In the genomic region with DNA sequence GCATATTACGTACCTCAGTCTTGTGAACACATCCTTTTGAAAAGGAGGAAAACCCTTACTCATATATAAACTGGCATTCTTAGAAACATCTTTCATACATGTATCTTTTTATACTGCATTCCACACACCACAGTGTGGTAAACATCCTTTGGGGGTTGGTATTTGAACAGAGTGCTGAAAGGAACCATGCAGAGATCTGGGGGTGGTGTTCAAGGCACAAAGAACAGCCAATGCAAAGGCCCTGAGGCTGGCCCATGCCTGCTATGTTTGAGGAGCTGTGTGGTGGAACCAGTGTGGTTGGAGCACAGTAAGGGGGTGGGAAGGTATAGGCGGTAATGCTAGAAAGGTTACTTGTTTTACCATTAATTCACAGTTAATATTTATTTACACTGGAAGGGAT, we compare ENCODE assay signal across 12 cellular contexts. TPM values are rescaled to one million over a fixed set of nuclear protein-coding genes. Genes with fewer than 3 reads are reported as not detected.
DNase-seq lines count a peak whose midpoint lies in the region; ATAC-seq and TF ChIP-seq lines count a peak whose summit lies in the region.
"Had no signal": no experiment of that assay in that cellular context is flagged by ENCODE, and none has a peak within 500 bp of the region (broad histone marks: within the 10 kb centered on the region; RNA-seq: fewer than 3 reads in every experiment).

No MANE protein-coding gene starts in this region.

- no peak for ATAC-seq in central memory CD8-positive, alpha-beta T cell (replicated peaks; ENCODE audit: extremely low read depth, poor library complexity, severe bottlenecking)
- no peak for ATAC-seq in GM18520 (IDR thresholded peaks at IDR 0.05; ENCODE audit: unreplicated experiment)

- no peak overlapping the region for H3K9ac ChIP-seq in OCI-LY1 (ENCODE audit: low read length)

- H4K20me1 ChIP-seq in OCI-LY1 (ENCODE audit: insufficient read depth, low read length), result no peaks in the 10 kb centered on the region

- H3K4me1 ChIP-seq in OCI-LY1 (ENCODE audit: insufficient read depth, low read length, severe bottlenecking), result peaks cover 23% of the 10 kb centered on the region

- H3K4me2 ChIP-seq in OCI-LY1 (ENCODE audit: low read length), result peak overlapping the region; percentile 82; the same call in 1 of the 2 replicates

- intact Hi-C loops in activated CD4-positive, alpha-beta T cell treated with anti-CD3 and anti-CD28 coated beads, Interleukin-2, amount 10 ng/mL, durations not matched to agents 24 days and 14 days (cut with micrococcal nuclease), result no loop called here

- no peak overlapping the region for H3K27ac ChIP-seq in OCI-LY1 (ENCODE audit: low read depth, low read length, poor library complexity, severe bottlenecking)
- H3K27ac ChIP-seq: WERI-Rb-1 had no signal

- TF ChIP-seq CTCF in OCI-LY1 (IDR thresholded peaks at IDR 0.05; ENCODE audit: low read length) (no peak), osteocyte (IDR thresholded peaks at IDR 0.05) (no peak)

- no peak overlapping the region for H3K4me3 ChIP-seq in OCI-LY1 (ENCODE audit: low read depth, low read length, poor library complexity, severe bottlenecking)

- no peaks in the 10 kb centered on the region for H3K9me3 ChIP-seq in OCI-LY1 (ENCODE audit: low read length)

- no peak overlapping the region for H2AFZ ChIP-seq in OCI-LY1 (ENCODE audit: low read length)

- H3K36me3 Mint-ChIP-seq in activated CD4-positive, alpha-beta T cell treated with anti-CD3 and anti-CD28 coated beads, Interleukin-2, amount 10 ng/mL, durations not matched to agents 24 days and 14 days (ENCODE audit: low read depth), result peaks cover 55% of the 10 kb centered on the region
- H3K36me3 Mint-ChIP-seq in central memory CD8-positive, alpha-beta T cell (ENCODE audit: insufficient read depth), result peaks cover 18% of the 10 kb centered on the region
- peaks cover 3% of the 10 kb centered on the region for H3K36me3 Mint-ChIP-seq in osteocyte (ENCODE audit: unreplicated experiment)

- peak overlapping the region; percentile 93 for H3K4me3 Mint-ChIP-seq in activated CD4-positive, alpha-beta T cell treated with anti-CD3 and anti-CD28 coated beads, Interleukin-2, amount 10 ng/mL, durations not matched to agents 24 days and 14 days
- H3K4me3 Mint-ChIP-seq in central memory CD8-positive, alpha-beta T cell, result peak overlapping the region; percentile 88
- peak overlapping the region; percentile 78 for H3K4me3 Mint-ChIP-seq in osteocyte (ENCODE audit: unreplicated experiment)

- H3K27ac Mint-ChIP-seq in activated CD4-positive, alpha-beta T cell treated with anti-CD3 and anti-CD28 coated beads, Interleukin-2, amount 10 ng/mL, durations not matched to agents 24 days and 14 days, result peak overlapping the region; percentile 89
- no peak overlapping the region for H3K27ac Mint-ChIP-seq in central memory CD8-positive, alpha-beta T cell (ENCODE audit: low read depth)
- no peak overlapping the region for H3K27ac Mint-ChIP-seq in osteocyte (ENCODE audit: unreplicated experiment)

- H3K9me2 ChIP-seq in OCI-LY1 (ENCODE audit: low read depth, low read length), result no peaks in the 10 kb centered on the region

- H3K4me1 Mint-ChIP-seq in activated CD4-positive, alpha-beta T cell treated with anti-CD3 and anti-CD28 coated beads, Interleukin-2, amount 10 ng/mL, durations not matched to agents 24 days and 14 days, result peaks cover 60% of the 10 kb centered on the region
- H3K4me1 Mint-ChIP-seq in central memory CD8-positive, alpha-beta T cell, result peaks cover 45% of the 10 kb centered on the region
- peaks cover 22% of the 10 kb centered on the region for H3K4me1 Mint-ChIP-seq in osteocyte (ENCODE audit: unreplicated experiment)

- H3F3A ChIP-seq in OCI-LY1 (ENCODE audit: insufficient read depth, low read length), result no peaks in the 10 kb centered on the region

- H3K27me3 ChIP-seq in OCI-LY1 (ENCODE audit: insufficient read depth, low read length), result no peaks in the 10 kb centered on the region

- peak; percentile 68 for DNase-seq in activated CD4-positive, alpha-beta T cell treated with anti-CD3 and anti-CD28 coated beads, Interleukin-2, amount 10 ng/mL, durations not matched to agents 24 days and 14 days
- no peak for DNase-seq in activated CD4-positive, alpha-beta T cell treated with anti-CD3 and anti-CD28 coated beads for 4 hours
- no peak for DNase-seq in central memory CD8-positive, alpha-beta T cell (ENCODE audit: low spot score in 2 of 2)
- DNase-seq in osteocyte (ENCODE audit: extremely low spot score, unreplicated experiment), result peak; percentile 46
- DNase-seq in NCI-H1417 (lab: John Stamatoyannopoulos, UW), result no peak
- no peak for DNase-seq in ureter (ENCODE audit: low spot score)
- DNase-seq: GF-D8, NCI-H446 treated with DMSO at 0.1 percent for 48 hours, WERI-Rb-1 had no signal

- H3K9me3 Mint-ChIP-seq in activated CD4-positive, alpha-beta T cell treated with anti-CD3 and anti-CD28 coated beads, Interleukin-2, amount 10 ng/mL, durations not matched to agents 24 days and 14 days, result no peaks in the 10 kb centered on the region
- no peaks in the 10 kb centered on the region for H3K9me3 Mint-ChIP-seq in central memory CD8-positive, alpha-beta T cell
- peaks cover 2% of the 10 kb centered on the region for H3K9me3 Mint-ChIP-seq in osteocyte (ENCODE audit: unreplicated experiment)

- peaks cover 21% of the 10 kb centered on the region for H3K36me3 ChIP-seq in OCI-LY1 (ENCODE audit: insufficient read depth, low read length)

- no peaks in the 10 kb centered on the region for H3K27me3 Mint-ChIP-seq in activated CD4-positive, alpha-beta T cell treated with anti-CD3 and anti-CD28 coated beads, Interleukin-2, amount 10 ng/mL, durations not matched to agents 24 days and 14 days
- H3K27me3 Mint-ChIP-seq in central memory CD8-positive, alpha-beta T cell, result no peaks in the 10 kb centered on the region
- no peaks in the 10 kb centered on the region for H3K27me3 Mint-ChIP-seq in osteocyte (ENCODE audit: unreplicated experiment)

- H3K79me2 ChIP-seq in OCI-LY1 (ENCODE audit: insufficient read depth, low read length), result no peaks in the 10 kb centered on the region

RNA-seq across cellular contexts. Expression of gene ELK1, which starts 2.0 kb away (rescaled TPM):
- 104 and 112 TPM in 2 replicates for total RNA-seq in activated CD4-positive, alpha-beta T cell treated with anti-CD3 and anti-CD28 coated beads, Interleukin-2, amount 10 ng/mL, durations not matched to agents 24 days and 14 days
- 40.9 and 41.5 TPM in 2 replicates for total RNA-seq in osteocyte
- 33.0 TPM for total RNA-seq in ureter

RNA-seq across cellular contexts. Expression of gene UXT, which starts 10.6 kb away (rescaled TPM):
- total RNA-seq in activated CD4-positive, alpha-beta T cell treated with anti-CD3 and anti-CD28 coated beads, Interleukin-2, amount 10 ng/mL, durations not matched to agents 24 days and 14 days, result 174 and 194 TPM in 2 replicates
- total RNA-seq in osteocyte, result 69.6 and 77.7 TPM in 2 replicates
- total RNA-seq in ureter, result 95.1 TPM

RNA-seq across cellular contexts. Expression of gene CFP, which starts 18.6 kb away (rescaled TPM):
- 4.0 and 4.4 TPM in 2 replicates for total RNA-seq in activated CD4-positive, alpha-beta T cell treated with anti-CD3 and anti-CD28 coated beads, Interleukin-2, amount 10 ng/mL, durations not matched to agents 24 days and 14 days
- total RNA-seq in osteocyte (0.57 and 0.97 TPM in 2 replicates), ureter (4.3 TPM)
- total RNA-seq: M059J had no signal

RNA-seq across cellular contexts. Expression of gene SYN1, which starts 28.7 kb away (rescaled TPM):
- 0.49 and 0.54 TPM in 2 replicates for total RNA-seq in activated CD4-positive, alpha-beta T cell treated with anti-CD3 and anti-CD28 coated beads, Interleukin-2, amount 10 ng/mL, durations not matched to agents 24 days and 14 days
- total RNA-seq in osteocyte (0.71 and 1.9 TPM in 2 replicates), ureter (1.4 TPM)

Comparison
In these comparisons a context has a peak if more than half of its experiments do, and no peak if none do; other contexts are left out.
1. DNase-seq: peak in activated CD4-positive, alpha-beta T cell treated with anti-CD3 and anti-CD28 coated beads, Interleukin-2, amount 10 ng/mL, durations not matched to agents 24 days and 14 days (single experiment) and osteocyte (single experiment); none in activated CD4-positive, alpha-beta T cell treated with anti-CD3 and anti-CD28 coated beads for 4 hours (0 of 2), central memory CD8-positive, alpha-beta T cell (0 of 2), NCI-H1417 (0 of 3) and ureter (single experiment).
2. Peak in every context shown above with its lines, with median percentiles within 50 percentile points of each other: H3K4me3 Mint-ChIP-seq.